ENCODE assay signal across 15 cellular contexts in the genomic region with DNA sequence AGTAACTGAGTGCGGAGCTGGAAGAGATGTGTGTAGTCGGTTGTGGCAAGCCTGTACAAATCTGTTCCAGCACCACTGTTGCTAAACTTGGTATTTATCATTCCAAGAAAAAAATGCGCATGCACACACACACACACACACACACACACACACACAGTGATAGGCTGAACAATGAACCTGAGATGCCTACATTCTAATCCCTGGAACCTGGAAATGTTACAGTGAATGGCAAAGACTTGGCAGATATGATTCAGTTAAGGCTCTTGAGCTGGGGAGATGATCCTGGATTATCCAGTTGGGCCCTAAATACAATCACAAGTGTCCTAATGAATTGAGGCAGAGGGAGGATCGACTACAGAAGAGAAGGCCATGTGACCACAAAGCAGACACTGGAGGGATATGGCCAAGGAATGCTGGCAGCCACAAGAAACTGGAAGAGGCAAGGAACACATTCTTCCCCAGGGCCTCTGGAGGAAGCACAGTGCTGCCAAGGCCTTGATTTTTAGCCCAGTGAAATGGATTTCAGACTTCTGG. TPM values are rescaled to one million over a fixed set of nuclear protein-coding genes. Genes with fewer than 3 reads are reported as not detected.
A peak's percentile ranks its signal among the peaks of the same experiment; 100 is the strongest.
DNase-seq lines count a peak whose midpoint lies in the region; ATAC-seq and TF ChIP-seq lines count a peak whose summit lies in the region.
"Had no signal": no experiment of that assay in that cellular context is flagged by ENCODE, and none has a peak within 500 bp of the region (broad histone marks: within the 10 kb centered on the region; RNA-seq: fewer than 3 reads in every experiment).

No MANE protein-coding gene starts in this region.

- H3K36me3 Mint-ChIP-seq in CD14-positive monocyte (peaks cover 0 to 2% of the 10 kb centered on the region in 2 donors), GM23338 (ENCODE audit: low read depth) (peaks cover 16% of the 10 kb centered on the region)

- H3F3A ChIP-seq in GM23338 (replicated peaks; ENCODE audit: low read depth): no peaks in the 10 kb centered on the region

- peak; percentile 76 for DNase-seq in fibroblast of peridontal ligament (ENCODE audit: extremely low read depth)
- no peak for DNase-seq in neuronal stem cell (ENCODE audit: low spot score)
- DNase-seq in CD14-positive monocyte (ENCODE audit: low spot score): no peak
- no peak for DNase-seq in GM23338 (ENCODE audit: low spot score)
- no peak for DNase-seq in activated effector memory CD4-positive, alpha-beta T cell treated with anti-CD3 and anti-CD28 coated beads, Interleukin-2, amount 50 U/mL, for 16 hours
- DNase-seq: activated CD4-positive, CD25-positive, alpha-beta regulatory T cell treated with anti-CD3 and anti-CD28 coated beads, Interleukin-2, amount 50 U/mL, for 72 hours; cortex of kidney; naive thymus-derived CD4-positive, alpha-beta T cell; SIG-M5; stimulated activated CD4-positive, alpha-beta T cell treated with anti-CD3 and anti-CD28 coated beads, Interleukin-12 subunit alpha, Interleukin-12 subunit beta, amount 100 ng/mL, for 4 hours had no signal

- H3K79me1 ChIP-seq in neuronal stem cell (ENCODE audit: low read depth, low read length): no peaks in the 10 kb centered on the region

- WGBS in neuronal stem cell (ENCODE audit: extremely low coverage in 2 of 2, insufficient read length in 2 of 2, insufficient replicate concordance in 1 of 2), 2 donors: no CpG with 5 or more reads among the region's 4 CpGs

- H2AFZ ChIP-seq in neuronal stem cell (ENCODE audit: low read length) (peak overlapping the region; percentile 21), GM23338 (no peak overlapping the region; the same call in 1 of the 2 replicates)

- H3K27me3 ChIP-seq in neuronal stem cell (ENCODE audit: control insufficient read depth in 3 of 3, insufficient read depth in 3 of 3, low read depth in 1 of 3, low read length in 3 of 3) (no peaks in the 10 kb centered on the region), GM23338 (ENCODE audit: insufficient read depth) (no peaks in the 10 kb centered on the region)

- no peak overlapping the region for H2AK5ac ChIP-seq in neuronal stem cell (ENCODE audit: low read depth, low read length)

- no peak for TF ChIP-seq CTCF in C4-2B (conservative IDR thresholded peaks at IDR 0.05)
- no peak for TF ChIP-seq CTCF in CD14-positive monocyte (IDR thresholded peaks at IDR 0.05)
- TF ChIP-seq CTCF in GM23338 (conservative IDR thresholded peaks at IDR 0.05; ENCODE audit: low read depth in 2 of 2): no peak

- no peak overlapping the region for H4K91ac ChIP-seq in neuronal stem cell (ENCODE audit: low read depth, low read length, poor library complexity)

- H3K4ac ChIP-seq in neuronal stem cell (ENCODE audit: low read length): no peak overlapping the region

- H3K14ac ChIP-seq in neuronal stem cell (ENCODE audit: low read length): no peak overlapping the region

- H3K23ac ChIP-seq in neuronal stem cell (ENCODE audit: low read depth, low read length, poor library complexity): no peak overlapping the region

- no peaks in the 10 kb centered on the region for H4K20me1 ChIP-seq in GM23338 (replicated peaks; ENCODE audit: insufficient read depth)

- H2BK120ac ChIP-seq in neuronal stem cell (ENCODE audit: low read depth, low read length): no peak overlapping the region

- no peak overlapping the region for H2BK15ac ChIP-seq in neuronal stem cell (ENCODE audit: low read length)

- H3K4me3 Mint-ChIP-seq in CD14-positive monocyte: no peak overlapping the region
- H3K4me3 Mint-ChIP-seq in GM23338: no peak overlapping the region
- H3K4me3 Mint-ChIP-seq: naive thymus-derived CD4-positive, alpha-beta T cell had no signal

- no peak overlapping the region for H3K27ac Mint-ChIP-seq in CD14-positive monocyte
- H3K27ac Mint-ChIP-seq in GM23338: no peak overlapping the region
- H3K27ac Mint-ChIP-seq: activated T-helper 2 cell treated with anti-CD3 and anti-CD28 coated beads, Interferon-gamma antibody, Interleukin-2, Interleukin-4, amounts not matched to agents 10 μg/mL and 5 μg/mL and 100 μg/mL, durations not matched to agents 14 hours and 24 hours and 36 hours; naive thymus-derived CD4-positive, alpha-beta T cell had no signal

- H3K9me3 ChIP-seq in neuronal stem cell (replicated peaks in 1 of 2; ENCODE audit: control insufficient read depth in 2 of 2, insufficient read depth in 1 of 2, low read depth in 1 of 2, low read length in 2 of 2): no peaks in the 10 kb centered on the region
- H3K9me3 ChIP-seq: HAP-1 had no signal

- no peaks in the 10 kb centered on the region for H3K36me3 ChIP-seq in neuronal stem cell (replicated peaks in 1 of 2; ENCODE audit: control insufficient read depth in 2 of 2, insufficient read depth in 2 of 2, low read length in 2 of 2)
- 0 out of 2 replicates have a peak, but pooled peaks cover 3% of the 10 kb centered on the region for H3K36me3 ChIP-seq in GM23338 (ENCODE audit: insufficient read depth)
- H3K36me3 ChIP-seq: HAP-1 had no signal

- no peak overlapping the region for H2BK5ac ChIP-seq in neuronal stem cell (ENCODE audit: low read length)

- H3K4me1 ChIP-seq in neuronal stem cell (ENCODE audit: control insufficient read depth in 2 of 2, insufficient read depth in 1 of 2, low read depth in 1 of 2, low read length in 2 of 2) (no peaks in the 10 kb centered on the region), GM23338 (ENCODE audit: insufficient read depth) (no peaks in the 10 kb centered on the region)

- H3K27me3 Mint-ChIP-seq in CD14-positive monocyte (ENCODE audit: low read depth in 3 of 3): peaks cover 0 to 2% (median 0%) of the 10 kb centered on the region in 3 donors
- H3K27me3 Mint-ChIP-seq in GM23338 (ENCODE audit: insufficient read depth, low read depth, poor library complexity): peaks cover 3% of the 10 kb centered on the region

- ATAC-seq in SK-N-SH treated with all-trans-retinoic acid at 6 μM for 48 hours: peak; percentile 59
- no peak for ATAC-seq in GM23338
- ATAC-seq in GM21786 (IDR thresholded peaks at IDR 0.05; ENCODE audit: unreplicated experiment): no peak
- ATAC-seq: naive thymus-derived CD4-positive, alpha-beta T cell had no signal

- peak overlapping the region; percentile 20; the same call in 1 of the 2 replicates for H3K27ac ChIP-seq in C4-2B
- no peak overlapping the region for H3K27ac ChIP-seq in neuronal stem cell (replicated peaks; ENCODE audit: low read length)
- no peak overlapping the region for H3K27ac ChIP-seq in GM23338 (ENCODE audit: low read depth)

- intact Hi-C loops in CD14-positive monocyte (cut with micrococcal nuclease): no loop called here

- no peak overlapping the region for H3K4me2 ChIP-seq in neuronal stem cell (ENCODE audit: insufficient read depth, low read length, poor library complexity, severe bottlenecking)
- no peak overlapping the region for H3K4me2 ChIP-seq in GM23338

- H3K79me2 ChIP-seq in GM23338 (replicated peaks; ENCODE audit: insufficient read depth): no peaks in the 10 kb centered on the region

- no peak overlapping the region for H3K9ac ChIP-seq in neuronal stem cell (ENCODE audit: low read depth, low read length, poor library complexity)

- H2BK12ac ChIP-seq in neuronal stem cell (ENCODE audit: low read length): no peak overlapping the region

- no peak overlapping the region for H3K18ac ChIP-seq in neuronal stem cell (ENCODE audit: low read length)

- H3K4me1 Mint-ChIP-seq in CD14-positive monocyte: peaks cover 22% of the 10 kb centered on the region
- no peaks in the 10 kb centered on the region for H3K4me1 Mint-ChIP-seq in GM23338
- H3K4me1 Mint-ChIP-seq: naive thymus-derived CD4-positive, alpha-beta T cell had no signal

- no peak overlapping the region for H4K8ac ChIP-seq in neuronal stem cell (ENCODE audit: low read depth, low read length)

- no peaks in the 10 kb centered on the region for H3K9me2 ChIP-seq in GM23338 (ENCODE audit: insufficient read depth)

- H3K4me3 ChIP-seq in neuronal stem cell (ENCODE audit: low read length in 2 of 2) (no peak overlapping the region), GM23338 (no peak overlapping the region)
- H3K4me3 ChIP-seq: HAP-1 had no signal

- H3K9me3 Mint-ChIP-seq in CD14-positive monocyte (peaks cover 2 to 14% (median 8%) of the 10 kb centered on the region in 7 donors), GM23338 (peaks cover 26% of the 10 kb centered on the region)
- H3K9me3 Mint-ChIP-seq: activated T-helper 2 cell treated with anti-CD3 and anti-CD28 coated beads, Interferon-gamma antibody, Interleukin-2, Interleukin-4, amounts not matched to agents 10 μg/mL and 5 μg/mL and 100 μg/mL, durations not matched to agents 14 hours and 24 hours and 36 hours had no signal

TF ChIP-seq in SK-N-SH treated with all-trans-retinoic acid at 6 μM for 48 hours, 23 proteins besides CTCF, POLR2A, EP300 and RAD21 (continues in another document):
- no peak for TF ChIP-seq ZNF565 (CRISPR knock-in tag; conservative IDR thresholded peaks at IDR 0.05; ENCODE audit: low read depth)
- no peak for TF ChIP-seq ZFP30 (CRISPR knock-in tag; IDR thresholded peaks at IDR 0.05)
- no peak for TF ChIP-seq ARNTL (CRISPR knock-in tag; IDR thresholded peaks at IDR 0.05; ENCODE audit: borderline replicate concordance, low read depth)

RNA-seq across cellular contexts. Expression of a gene that starts 49.7 kb away (rescaled TPM):
- 10.8 TPM for polyA plus RNA-seq in neuronal stem cell (2013, experiment 1 of 2)
- 11.6 TPM for polyA plus RNA-seq in neuronal stem cell (2013, experiment 2 of 2)
- 10 to 100 TPM in 1 of 2 donors, 1 to 10 TPM in 1; 7.3 to 11.6 TPM for polyA plus RNA-seq in CD14-positive monocyte
- total RNA-seq in GM23338 (2014; rRNA removed; shearing (Covaris generic)): 49.4 and 50.8 TPM in 2 replicates
- polyA plus RNA-seq in GM23338 (2016; fragmentation: Nextera tagmentation; extraction: Ambion mirVana): 8.8 and 10.6 TPM in 2 replicates
